ENCODE assay signal across 17 cellular contexts in the genomic region with DNA sequence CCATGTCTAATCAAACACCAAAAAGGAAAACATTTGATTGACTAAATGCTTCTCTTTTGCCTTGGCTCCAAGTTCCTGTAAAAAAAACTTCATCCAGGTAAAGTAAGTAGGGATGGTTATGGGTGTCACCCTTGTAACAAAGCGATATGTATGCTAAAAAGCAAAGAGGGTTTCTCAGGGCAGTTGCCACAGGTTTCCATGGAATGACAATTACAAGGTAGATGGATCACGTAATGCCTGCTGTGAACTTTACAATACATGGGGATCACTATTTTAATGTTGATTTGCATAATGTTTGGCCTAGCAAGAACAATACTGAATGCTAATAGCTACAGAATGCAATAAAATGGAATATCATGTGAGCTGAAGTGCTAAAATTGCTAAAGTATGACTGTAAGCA. TPM values are rescaled to one million over a fixed set of nuclear protein-coding genes. Genes with fewer than 3 reads are reported as not detected.
DNase-seq lines count a peak whose midpoint lies in the region; ATAC-seq and TF ChIP-seq lines count a peak whose summit lies in the region.
"Had no signal": no experiment of that assay in that cellular context is flagged by ENCODE, and none has a peak within 500 bp of the region (broad histone marks: within the 10 kb centered on the region; RNA-seq: fewer than 3 reads in every experiment).

No MANE protein-coding gene starts in this region.

- peak overlapping the region; percentile 70 for H3K27ac ChIP-seq in GM23338 (ENCODE audit: low read depth)
- peak overlapping the region; percentile 68; the same call in 1 of the 2 replicates for H3K27ac ChIP-seq in HUES64 (ENCODE audit: low read depth, low read length)
- H3K27ac ChIP-seq in iPS-20b (ENCODE audit: low read length), result peak overlapping the region; percentile 39
- H3K27ac ChIP-seq in neuronal stem cell (replicated peaks; ENCODE audit: low read length), result no peak overlapping the region
- H3K27ac ChIP-seq: BLaER1, HL-60 had no signal

- no peaks in the 10 kb centered on the region for H3K79me2 ChIP-seq in GM23338 (replicated peaks; ENCODE audit: insufficient read depth)

- no peak overlapping the region for H3K23ac ChIP-seq in neuronal stem cell (ENCODE audit: low read depth, low read length, poor library complexity)

- H3K36me3 ChIP-seq in GM23338 (ENCODE audit: insufficient read depth) (no peaks in the 10 kb centered on the region), HUES64 (ENCODE audit: insufficient read depth, low read length) (no peaks in the 10 kb centered on the region), iPS-20b (ENCODE audit: insufficient read depth, low read depth, low read length) (no peaks in the 10 kb centered on the region), neuronal stem cell (replicated peaks in 1 of 2; ENCODE audit: control insufficient read depth in 2 of 2, insufficient read depth in 2 of 2, low read length in 2 of 2) (no peaks in the 10 kb centered on the region)
- H3K36me3 ChIP-seq: BLaER1 had no signal

- H2AK5ac ChIP-seq in neuronal stem cell (ENCODE audit: low read depth, low read length), result no peak overlapping the region

- H3K4me1 Mint-ChIP-seq in GM23338 (peaks cover 36% of the 10 kb centered on the region), WTC11 (peaks cover 41% of the 10 kb centered on the region)
- H3K4me1 Mint-ChIP-seq in natural killer cell treated with Interleukin-12 subunit alpha and Interleukin-12 subunit beta and Interleukin-15 and Interleukin-18, amount 100 ng/mL, for 72 hours (ENCODE audit: low read depth in 2 of 2), result peaks cover 4 to 6% of the 10 kb centered on the region in 2 donors

- no peak overlapping the region for H2AFZ ChIP-seq in GM23338
- no peak overlapping the region for H2AFZ ChIP-seq in neuronal stem cell (ENCODE audit: low read length)

- peaks cover 4% of the 10 kb centered on the region; the same call in 1 of the 2 replicates for H3K9me2 ChIP-seq in GM23338 (ENCODE audit: insufficient read depth)

- H3K4me2 ChIP-seq in GM23338, result peak overlapping the region; percentile 56
- no peak overlapping the region for H3K4me2 ChIP-seq in neuronal stem cell (ENCODE audit: insufficient read depth, low read length, poor library complexity, severe bottlenecking)
- H3K4me2 ChIP-seq: BLaER1 had no signal

- H3K4me1 ChIP-seq in GM23338 (ENCODE audit: insufficient read depth), result peaks cover 45% of the 10 kb centered on the region
- H3K4me1 ChIP-seq in HUES64 (ENCODE audit: insufficient read depth, low read length), result peaks cover 45% of the 10 kb centered on the region
- H3K4me1 ChIP-seq in iPS-20b (ENCODE audit: insufficient read depth, low read length), result peaks cover 29% of the 10 kb centered on the region
- peaks cover 2 to 4% of the 10 kb centered on the region in 2 donors for H3K4me1 ChIP-seq in neuronal stem cell (ENCODE audit: control insufficient read depth in 2 of 2, insufficient read depth in 1 of 2, low read depth in 1 of 2, low read length in 2 of 2)

- H3K9me3 ChIP-seq in HUES64 (ENCODE audit: insufficient read depth, low read depth, low read length) (no peaks in the 10 kb centered on the region), iPS-20b (ENCODE audit: insufficient read depth, low read depth, low read length) (no peaks in the 10 kb centered on the region), neuronal stem cell (replicated peaks in 1 of 2; ENCODE audit: control insufficient read depth in 2 of 2, insufficient read depth in 1 of 2, low read depth in 1 of 2, low read length in 2 of 2) (no peaks in the 10 kb centered on the region)

- no peak overlapping the region for H2BK15ac ChIP-seq in neuronal stem cell (ENCODE audit: low read length)

- H3K36me3 Mint-ChIP-seq in GM23338 (ENCODE audit: low read depth) (peaks cover 9% of the 10 kb centered on the region; the same call in 2 of the 3 replicates), WTC11 (no peaks in the 10 kb centered on the region)
- no peaks in the 10 kb centered on the region for H3K36me3 Mint-ChIP-seq in natural killer cell treated with Interleukin-12 subunit alpha and Interleukin-12 subunit beta and Interleukin-15 and Interleukin-18, amount 100 ng/mL, for 72 hours
- H3K36me3 Mint-ChIP-seq: CD8-positive, alpha-beta T cell; IgD-negative memory B cell had no signal

- H3K4ac ChIP-seq in neuronal stem cell (ENCODE audit: low read length), result no peak overlapping the region

- H3K27me3 Mint-ChIP-seq in GM23338 (ENCODE audit: insufficient read depth, low read depth, poor library complexity) (peaks cover 21% of the 10 kb centered on the region), WTC11 (ENCODE audit: low read depth) (peaks cover 20% of the 10 kb centered on the region)
- H3K27me3 Mint-ChIP-seq in natural killer cell treated with Interleukin-12 subunit alpha and Interleukin-12 subunit beta and Interleukin-15 and Interleukin-18, amount 100 ng/mL, for 72 hours, result peaks cover 26 to 36% of the 10 kb centered on the region in 2 donors

- WGBS in HUES64, result 45% methylated on average over 2 of the region's 2 CpGs
- no CpG with 5 or more reads among the region's 2 CpGs for WGBS in neuronal stem cell (ENCODE audit: extremely low coverage in 2 of 2, insufficient read length in 2 of 2, insufficient replicate concordance in 1 of 2), 2 donors

- CTCF ChIA-PET in WTC11 (lab: Charles Lee), result interaction anchor here (2.8 to 3.0 kb wide), 2 partner anchors 128 to 137 kb away, joined by 14 to 15 read pairs; no protein-coding TSS in a partner anchor

- H3K9ac ChIP-seq in HUES64 (ENCODE audit: low read depth, low read length) (no peak overlapping the region), iPS-20b (ENCODE audit: low read depth, low read length) (no peak overlapping the region), neuronal stem cell (ENCODE audit: low read depth, low read length, poor library complexity) (no peak overlapping the region)
- H3K9ac ChIP-seq: BLaER1 had no signal

- H2BK12ac ChIP-seq in neuronal stem cell (ENCODE audit: low read length), result no peak overlapping the region

- no peak overlapping the region for H2BK5ac ChIP-seq in neuronal stem cell (ENCODE audit: low read length)

- no peak overlapping the region for H4K8ac ChIP-seq in neuronal stem cell (ENCODE audit: low read depth, low read length)

- POLR2A ChIA-PET in WTC11 (lab: Charles Lee), result no interaction called here

- no peak overlapping the region for H2BK120ac ChIP-seq in neuronal stem cell (ENCODE audit: low read depth, low read length)

- peak; percentile 4; the same call in 2 of the 3 replicates for ATAC-seq in GM23338
- ATAC-seq in WTC11, result no peak
- ATAC-seq in natural killer cell treated with Interleukin-12 subunit alpha and Interleukin-12 subunit beta and Interleukin-15 and Interleukin-18, amount 100 ng/mL, for 72 hours, result no peak
- ATAC-seq: CD8-positive, alpha-beta T cell had no signal

- no peak for DNase-seq in GM23338 (ENCODE audit: low spot score)
- no peak for DNase-seq in WTC11 (ENCODE audit: low spot score)
- DNase-seq in neuronal stem cell (ENCODE audit: low spot score), result no peak
- DNase-seq in NCI-H510A (lab: John Stamatoyannopoulos, UW), result no peak
- DNase-seq in natural killer cell treated with Interleukin-12 subunit alpha and Interleukin-12 subunit beta and Interleukin-15 and Interleukin-18, amount 100 ng/mL, for 72 hours (ENCODE audit: low spot score), result no peak
- DNase-seq in activated gamma-delta T cell (lab: John Stamatoyannopoulos, UW), result no peak
- DNase-seq: 8988T; Calu3; CD8-positive, alpha-beta T cell; DMS79 treated with DMSO at 0.1 percent for 48 hours; HCEC 1CT had no signal

- H4K20me1 ChIP-seq in GM23338 (replicated peaks; ENCODE audit: insufficient read depth), result peaks cover 5% of the 10 kb centered on the region; the same call in 1 of the 2 replicates

- H3K18ac ChIP-seq in neuronal stem cell (ENCODE audit: low read length), result no peak overlapping the region

- H3K79me1 ChIP-seq in neuronal stem cell (ENCODE audit: low read depth, low read length), result no peaks in the 10 kb centered on the region

- H3F3A ChIP-seq in GM23338 (replicated peaks; ENCODE audit: low read depth), result 0 out of 2 replicates have a peak, but pooled peaks cover 4% of the 10 kb centered on the region

- H4K91ac ChIP-seq in neuronal stem cell (ENCODE audit: low read depth, low read length, poor library complexity), result no peak overlapping the region

- no peak overlapping the region for H3K4me3 ChIP-seq in GM23338
- no peak overlapping the region; the same call in 1 of the 2 replicates for H3K4me3 ChIP-seq in HUES64 (ENCODE audit: low read length)
- peak overlapping the region; percentile 39 for H3K4me3 ChIP-seq in iPS-20b (ENCODE audit: low read length)
- no peak overlapping the region for H3K4me3 ChIP-seq in neuronal stem cell (ENCODE audit: low read length in 2 of 2)
- H3K4me3 ChIP-seq: BLaER1 had no signal

- H3K4me3 Mint-ChIP-seq in GM23338 (no peak overlapping the region; the same call in 1 of the 3 replicates), WTC11 (peak overlapping the region; percentile 7; the same call in 1 of the 2 replicates)
- no peak overlapping the region for H3K4me3 Mint-ChIP-seq in natural killer cell treated with Interleukin-12 subunit alpha and Interleukin-12 subunit beta and Interleukin-15 and Interleukin-18, amount 100 ng/mL, for 72 hours
- H3K4me3 Mint-ChIP-seq: CD8-positive, alpha-beta T cell; IgD-negative memory B cell had no signal

- H3K27ac Mint-ChIP-seq in GM23338 (no peak overlapping the region; the same call in 1 of the 2 replicates), WTC11 (no peak overlapping the region)
- H3K27ac Mint-ChIP-seq in natural killer cell treated with Interleukin-12 subunit alpha and Interleukin-12 subunit beta and Interleukin-15 and Interleukin-18, amount 100 ng/mL, for 72 hours, result no peak overlapping the region
- H3K27ac Mint-ChIP-seq: CD8-positive, alpha-beta T cell; IgD-negative memory B cell had no signal

- H3K14ac ChIP-seq in neuronal stem cell (ENCODE audit: low read length), result no peak overlapping the region

- TF ChIP-seq CTCF in GM23338 (conservative IDR thresholded peaks at IDR 0.05; ENCODE audit: low read depth in 2 of 2) (no peak), WTC11 (IDR thresholded peaks at IDR 0.05) (no peak)

- H3K9me3 Mint-ChIP-seq in GM23338 (peaks cover 3% of the 10 kb centered on the region; the same call in 1 of the 3 replicates), WTC11 (peaks cover 6% of the 10 kb centered on the region)
- H3K9me3 Mint-ChIP-seq in natural killer cell treated with Interleukin-12 subunit alpha and Interleukin-12 subunit beta and Interleukin-15 and Interleukin-18, amount 100 ng/mL, for 72 hours, result no peaks in the 10 kb centered on the region

- H3K27me3 ChIP-seq in GM23338 (ENCODE audit: insufficient read depth) (peaks cover 29% of the 10 kb centered on the region), HUES64 (ENCODE audit: insufficient read depth, low read length) (peaks cover 28% of the 10 kb centered on the region), iPS-20b (ENCODE audit: insufficient read depth, low read length) (peaks cover 29% of the 10 kb centered on the region), neuronal stem cell (ENCODE audit: control insufficient read depth in 3 of 3, insufficient read depth in 3 of 3, low read depth in 1 of 3, low read length in 3 of 3) (peaks cover 0 to 34% (median 0%) of the 10 kb centered on the region in 3 experiments)

RNA-seq across cellular contexts. Expression of gene BMP2, which starts 2.9 kb away (rescaled TPM):
- 1.0 and 1.5 TPM in 2 replicates for total RNA-seq in GM23338 (2014; rRNA removed; shearing (Covaris generic))
- polyA plus RNA-seq in GM23338 (2016; fragmentation: Nextera tagmentation; extraction: Ambion mirVana), result 0.73 and 0.92 TPM in 2 replicates
- polyA plus RNA-seq in HUES64 (2013, experiment 1 of 2), result 6.9 TPM
- polyA plus RNA-seq in HUES64 (2013, experiment 2 of 2), result 6.7 TPM
- 0.96 to 1.3 TPM (median 1.2 TPM) in 3 replicates for total RNA-seq in WTC11 (2021)
- 5.5 TPM for polyA plus RNA-seq in neuronal stem cell (2013, experiment 1 of 2)
- 5.7 TPM for polyA plus RNA-seq in neuronal stem cell (2013, experiment 2 of 2)
- total RNA-seq in natural killer cell treated with Interleukin-12 subunit alpha and Interleukin-12 subunit beta and Interleukin-15 and Interleukin-18, amount 100 ng/mL, for 72 hours, result under 1 TPM; 0.10 to 0.11 TPM
- total RNA-seq: A673; CD8-positive, alpha-beta T cell had no signal
- polyA plus RNA-seq: IgD-negative memory B cell had no signal
